ENCODE assay signal across 9 cellular contexts in genomic region chr9:76634356-76635054, GRCh38.
DNase-seq lines count a peak whose midpoint lies in the region; ATAC-seq and TF ChIP-seq lines count a peak whose summit lies in the region.
"Had no signal": no experiment of that assay in that cellular context is flagged by ENCODE, and none has a peak within 500 bp of the region (broad histone marks: within the 10 kb centered on the region; RNA-seq: fewer than 3 reads in every experiment).

No MANE protein-coding gene starts in this region.

- no peak overlapping the region for H3K14ac ChIP-seq in IMR-90 (replicated peaks; ENCODE audit: low read depth, low read length)

- no peak overlapping the region for H3K4me2 ChIP-seq in IMR-90 (ENCODE audit: low read depth, low read length)

- in situ Hi-C loops in IMR-90 (cut with MboI; ENCODE audit: low sequenced_read_pairs): no loop called here
- in situ Hi-C loops in astrocyte of the cerebellum (cut with HindIII; ENCODE audit: low sequenced_read_pairs): no loop called here

- H3K23ac ChIP-seq in IMR-90 (ENCODE audit: low read depth, low read length): no peak overlapping the region

- H2BK120ac ChIP-seq in IMR-90 (ENCODE audit: low read depth, low read length): peak overlapping the region; percentile 51; the same call in 1 of the 2 replicates

- intact Hi-C loops in IMR-90 (cut with micrococcal nuclease): no loop called here
- intact Hi-C loops in mucosa of descending colon (cut with DNase I, micrococcal nuclease): no loop called here
- intact Hi-C loops in prostate gland (cut with DNase I): no loop called here

- DNase-seq in IMR-90 (peak; percentile 81), astrocyte of the cerebellum (ENCODE audit: low read depth) (peak; percentile 49), mucosa of descending colon (no peak), NOMO-1 (lab: John Stamatoyannopoulos, UW; ENCODE audit: unreplicated experiment in 2 of 2) (no peak), prostate gland (ENCODE audit: low spot score) (no peak), T-helper 17 cell (no peak)
- DNase-seq: activated naive CD8-positive, alpha-beta T cell treated with anti-CD3 and anti-CD28 coated beads, Interleukin-2, amount 10 ng/mL, durations not matched to agents 7 days and 5 days had no signal

- no CpG with 5 or more reads among the region's 1 CpG for WGBS in IMR-90 (ENCODE audit: extremely low coverage in 2 of 2, insufficient read length in 1 of 2), 2 experiments
- WGBS in prostate gland: 40% methylated on average over 1 of the region's 1 CpG

- TF ChIP-seq POLR2A in IMR-90 (IDR thresholded peaks at IDR 0.05; ENCODE audit: low read depth, low read length): no peak
- TF ChIP-seq POLR2A in prostate gland (IDR thresholded peaks at IDR 0.05): no peak

- CTCF ChIA-PET in IMR-90 (lab: Yijun Ruan, JAX): interaction anchor here (0.6 to 0.9 kb wide), 2 partner anchors 54 to 187 kb away, joined by 3 read pairs; no protein-coding TSS in a partner anchor

- H3K4me3 ChIP-seq in IMR-90 (ENCODE audit: insufficient read depth, low read depth, low read length): no peak overlapping the region
- no peak overlapping the region for H3K4me3 ChIP-seq in astrocyte of the cerebellum (ENCODE audit: low read depth, low read length)
- H3K4me3 ChIP-seq in mucosa of descending colon: no peak overlapping the region
- no peak overlapping the region for H3K4me3 ChIP-seq in prostate gland

- no peak overlapping the region for H3K4me3 Mint-ChIP-seq in T-helper 17 cell
- H3K4me3 Mint-ChIP-seq: activated naive CD8-positive, alpha-beta T cell treated with anti-CD3 and anti-CD28 coated beads, Interleukin-2, amount 10 ng/mL, durations not matched to agents 7 days and 5 days had no signal

- H3K4me1 ChIP-seq in IMR-90 (ENCODE audit: control insufficient read depth, insufficient read depth, low read length) (peaks cover 7% of the 10 kb centered on the region; the same call in 1 of the 2 replicates), mucosa of descending colon (ENCODE audit: low read depth) (no peaks in the 10 kb centered on the region), prostate gland (replicated peaks) (no peaks in the 10 kb centered on the region)

- POLR2A ChIA-PET in IMR-90 (lab: Charles Lee; ENCODE audit: unreplicated experiment): no interaction called here

- H3K27ac ChIP-seq in IMR-90 (ENCODE audit: insufficient read depth, low read length) (peak overlapping the region; percentile 20; the same call in 1 of the 2 replicates), prostate gland (no peak overlapping the region)

- H2AK9ac ChIP-seq in IMR-90 (replicated peaks; ENCODE audit: low read depth, low read length, poor library complexity): no peak overlapping the region

- H2AK5ac ChIP-seq in IMR-90 (ENCODE audit: low read depth, low read length): peak overlapping the region; percentile 65; the same call in 1 of the 2 replicates

- H2AFZ ChIP-seq in IMR-90 (replicated peaks; ENCODE audit: low read length, poor library complexity): no peak overlapping the region

- no peak for TF ChIP-seq RAD21 in IMR-90 (IDR thresholded peaks at IDR 0.05; ENCODE audit: low read length)

- peaks cover 13% of the 10 kb centered on the region for H3K4me1 Mint-ChIP-seq in T-helper 17 cell

- H4K5ac ChIP-seq in IMR-90 (ENCODE audit: low read depth, low read length): peak overlapping the region; percentile 86; the same call in 1 of the 2 replicates

- H2BK20ac ChIP-seq in IMR-90 (ENCODE audit: low read depth, low read length): peak overlapping the region; percentile 52; the same call in 1 of the 2 replicates

- ATAC-seq in GM19328 (IDR thresholded peaks at IDR 0.05; ENCODE audit: unreplicated experiment) (peak; percentile 75), IMR-90 (ENCODE audit: low read depth) (peak; percentile 89), mucosa of descending colon (peak; percentile 45), HG02571 (IDR thresholded peaks at IDR 0.05; ENCODE audit: unreplicated experiment) (no peak), T-helper 17 cell (no peak)

- no peak overlapping the region; the same call in 1 of the 2 replicates for H3K4ac ChIP-seq in IMR-90 (ENCODE audit: low read depth, low read length)

- dilution Hi-C loops in IMR-90 (cut with HindIII; ENCODE audit: low sequenced_read_pairs, unreplicated experiment): no loop called here

- no peaks in the 10 kb centered on the region for H3K27me3 Mint-ChIP-seq in T-helper 17 cell

- peak overlapping the region; percentile 1 for H3K18ac ChIP-seq in IMR-90 (ENCODE audit: low read depth, low read length)

- H4K91ac ChIP-seq in IMR-90 (ENCODE audit: insufficient read depth, low read depth, low read length): no peak overlapping the region

- no peak overlapping the region for H3K56ac ChIP-seq in IMR-90 (ENCODE audit: extremely low read depth, insufficient read depth, low read length)

- no TSS peak for BruUV-seq in IMR-90 (replicated peaks; lab: Mats Ljungman, UMichigan)

- no peak overlapping the region for H3K27ac Mint-ChIP-seq in T-helper 17 cell
- H3K27ac Mint-ChIP-seq: activated naive CD8-positive, alpha-beta T cell treated with anti-CD3 and anti-CD28 coated beads, Interleukin-2, amount 10 ng/mL, durations not matched to agents 7 days and 5 days had no signal

- 0 out of 3 replicates have a peak overlapping the region, but pooled peaks have one; percentile 71 for H2BK15ac ChIP-seq in IMR-90 (ENCODE audit: low read depth, low read length)

- H3K9me1 ChIP-seq in IMR-90 (ENCODE audit: insufficient read depth, low read length): no peaks in the 10 kb centered on the region

- H3K27me3 ChIP-seq in IMR-90 (ENCODE audit: control insufficient read depth, insufficient read depth, low read length): no peaks in the 10 kb centered on the region
- no peaks in the 10 kb centered on the region for H3K27me3 ChIP-seq in prostate gland (replicated peaks; ENCODE audit: insufficient read depth)

- peak overlapping the region; percentile 40 to 53; a peak in 2 of 4 replicates for H4K8ac ChIP-seq in IMR-90 (ENCODE audit: low read depth in 2 of 2, low read length in 2 of 2)

- H3K79me1 ChIP-seq in IMR-90 (ENCODE audit: low read depth in 1 of 2, low read length in 2 of 2): no peaks in the 10 kb centered on the region

- H4K20me1 ChIP-seq in IMR-90 (ENCODE audit: insufficient read depth, low read length): no peaks in the 10 kb centered on the region

- H3K9me3 ChIP-seq in IMR-90 (ENCODE audit: control insufficient read depth, insufficient read depth, low read length) (no peaks in the 10 kb centered on the region), mucosa of descending colon (no peaks in the 10 kb centered on the region), prostate gland (no peaks in the 10 kb centered on the region), T-helper 17 cell (ENCODE audit: control insufficient read depth, low read length, poor library complexity, severe bottlenecking) (no peaks in the 10 kb centered on the region)

- no peaks in the 10 kb centered on the region for H3K36me3 Mint-ChIP-seq in T-helper 17 cell (ENCODE audit: low read depth)
- H3K36me3 Mint-ChIP-seq: activated naive CD8-positive, alpha-beta T cell treated with anti-CD3 and anti-CD28 coated beads, Interleukin-2, amount 10 ng/mL, durations not matched to agents 7 days and 5 days had no signal

- TF ChIP-seq CTCF in IMR-90 (conservative IDR thresholded peaks at IDR 0.05; ENCODE audit: low read depth, low read length) (no peak), astrocyte of the cerebellum (IDR thresholded peaks at IDR 0.05; ENCODE audit: low read depth, low read length, missing control alignments) (no peak), mucosa of descending colon (IDR thresholded peaks at IDR 0.05) (no peak), prostate gland (IDR thresholded peaks at IDR 0.05) (no peak)

- H3K9ac ChIP-seq in IMR-90 (ENCODE audit: low read depth, low read length): no peak overlapping the region

- no peak overlapping the region for H2BK5ac ChIP-seq in IMR-90 (ENCODE audit: low read depth, low read length, poor library complexity, severe bottlenecking)

- H3K36me3 ChIP-seq in IMR-90 (ENCODE audit: control insufficient read depth, insufficient read depth, low read length) (no peaks in the 10 kb centered on the region), mucosa of descending colon (ENCODE audit: low read depth) (no peaks in the 10 kb centered on the region), prostate gland (no peaks in the 10 kb centered on the region)

TF ChIP-seq in IMR-90, 13 proteins besides CTCF, POLR2A, EP300 and RAD21:
- TF ChIP-seq CHD1 (IDR thresholded peaks at IDR 0.05; ENCODE audit: low read depth, low read length) (no peak), RFX5 (IDR thresholded peaks at IDR 0.05; ENCODE audit: low read depth, low read length) (peak; percentile 77)
TF ChIP-seq in IMR-90: peak in this region for 1.

Comparison
In these comparisons a context has a peak if more than half of its experiments do, and no peak if none do; other contexts are left out.
1. ATAC-seq: peak in GM19328 (single experiment), IMR-90 (single experiment) and mucosa of descending colon (single experiment); none in HG02571 (single experiment) and T-helper 17 cell (single experiment).
2. DNase-seq: peak in IMR-90 (single experiment) and astrocyte of the cerebellum (single experiment); none in mucosa of descending colon (0 of 3), NOMO-1 (0 of 2), prostate gland (single experiment) and T-helper 17 cell (0 of 3).